ENCODE assay signal across 2 cellular contexts in the genomic region with DNA sequence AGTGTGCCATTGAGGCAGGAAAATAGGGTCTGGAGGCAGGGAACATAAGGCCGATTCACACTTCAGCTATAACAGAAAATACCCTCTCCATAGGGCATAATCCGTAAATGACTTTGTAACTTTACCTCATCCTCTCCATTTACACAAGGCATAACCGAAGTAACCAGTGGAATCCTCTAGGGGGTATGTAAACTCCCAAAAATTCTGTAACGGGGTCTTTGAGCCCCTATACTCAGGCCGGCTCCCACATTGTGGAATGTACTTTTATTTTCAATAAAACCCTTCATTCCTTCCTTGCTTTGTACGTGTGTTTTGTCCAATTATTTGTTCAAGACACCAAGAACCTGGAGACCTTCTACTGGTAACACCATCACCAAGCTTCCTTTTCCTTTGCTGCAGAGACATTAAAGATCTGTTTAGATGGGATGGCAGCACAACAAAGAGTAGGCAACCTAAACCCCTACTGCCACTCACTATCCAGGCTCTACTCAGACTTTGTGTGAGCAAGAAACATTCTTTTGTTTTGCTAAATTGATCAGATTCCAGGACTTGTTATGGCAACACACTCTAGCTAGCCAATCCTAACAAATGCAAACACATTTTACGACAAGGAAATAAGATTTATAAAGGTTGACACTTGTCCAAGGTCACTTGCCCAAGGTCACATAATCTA.
TF ChIP-seq lines count a peak whose summit lies in the region.

No MANE protein-coding gene starts in this region.

TF ChIP-seq in SK-N-SH, 30 proteins besides CTCF, POLR2A, EP300 and RAD21 (continued from another document):
- TF ChIP-seq, protein P1, sequence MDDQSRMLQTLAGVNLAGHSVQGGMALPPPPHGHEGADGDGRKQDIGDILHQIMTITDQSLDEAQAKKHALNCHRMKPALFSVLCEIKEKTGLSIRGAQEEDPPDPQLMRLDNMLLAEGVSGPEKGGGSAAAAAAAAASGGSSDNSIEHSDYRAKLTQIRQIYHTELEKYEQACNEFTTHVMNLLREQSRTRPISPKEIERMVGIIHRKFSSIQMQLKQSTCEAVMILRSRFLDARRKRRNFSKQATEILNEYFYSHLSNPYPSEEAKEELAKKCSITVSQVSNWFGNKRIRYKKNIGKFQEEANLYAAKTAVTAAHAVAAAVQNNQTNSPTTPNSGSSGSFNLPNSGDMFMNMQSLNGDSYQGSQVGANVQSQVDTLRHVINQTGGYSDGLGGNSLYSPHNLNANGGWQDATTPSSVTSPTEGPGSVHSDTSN (IDR thresholded peaks at IDR 0.05) = no peak
TF ChIP-seq in SK-N-SH: peak in this region for 0.

TF ChIP-seq in SK-N-SH treated with all-trans-retinoic acid at 6 μM for 48 hours, 23 proteins besides CTCF, POLR2A, EP300 and RAD21 (continued from another document):
- TF ChIP-seq, protein P2, sequence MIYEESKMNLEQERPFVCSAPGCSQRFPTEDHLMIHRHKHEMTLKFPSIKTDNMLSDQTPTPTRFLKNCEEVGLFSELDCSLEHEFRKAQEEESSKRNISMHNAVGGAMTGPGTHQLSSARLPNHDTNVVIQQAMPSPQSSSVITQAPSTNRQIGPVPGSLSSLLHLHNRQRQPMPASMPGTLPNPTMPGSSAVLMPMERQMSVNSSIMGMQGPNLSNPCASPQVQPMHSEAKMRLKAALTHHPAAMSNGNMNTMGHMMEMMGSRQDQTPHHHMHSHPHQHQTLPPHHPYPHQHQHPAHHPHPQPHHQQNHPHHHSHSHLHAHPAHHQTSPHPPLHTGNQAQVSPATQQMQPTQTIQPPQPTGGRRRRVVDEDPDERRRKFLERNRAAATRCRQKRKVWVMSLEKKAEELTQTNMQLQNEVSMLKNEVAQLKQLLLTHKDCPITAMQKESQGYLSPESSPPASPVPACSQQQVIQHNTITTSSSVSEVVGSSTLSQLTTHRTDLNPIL (CRISPR knock-in tag; IDR thresholded peaks at IDR 0.05; ENCODE audit: low read depth) = no peak
- no peak for TF ChIP-seq ZFP3 (CRISPR knock-in tag; IDR thresholded peaks at IDR 0.05)
- TF ChIP-seq, protein P3, sequence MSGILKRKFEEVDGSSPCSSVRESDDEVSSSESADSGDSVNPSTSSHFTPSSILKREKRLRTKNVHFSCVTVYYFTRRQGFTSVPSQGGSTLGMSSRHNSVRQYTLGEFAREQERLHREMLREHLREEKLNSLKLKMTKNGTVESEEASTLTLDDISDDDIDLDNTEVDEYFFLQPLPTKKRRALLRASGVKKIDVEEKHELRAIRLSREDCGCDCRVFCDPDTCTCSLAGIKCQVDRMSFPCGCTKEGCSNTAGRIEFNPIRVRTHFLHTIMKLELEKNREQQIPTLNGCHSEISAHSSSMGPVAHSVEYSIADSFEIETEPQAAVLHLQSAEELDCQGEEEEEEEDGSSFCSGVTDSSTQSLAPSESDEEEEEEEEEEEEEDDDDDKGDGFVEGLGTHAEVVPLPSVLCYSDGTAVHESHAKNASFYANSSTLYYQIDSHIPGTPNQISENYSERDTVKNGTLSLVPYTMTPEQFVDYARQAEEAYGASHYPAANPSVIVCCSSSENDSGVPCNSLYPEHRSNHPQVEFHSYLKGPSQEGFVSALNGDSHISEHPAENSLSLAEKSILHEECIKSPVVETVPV (CRISPR knock-in tag; IDR thresholded peaks at IDR 0.05) = no peak
- TF ChIP-seq ZNF565 (CRISPR knock-in tag; conservative IDR thresholded peaks at IDR 0.05; ENCODE audit: low read depth) = no peak
- no peak for TF ChIP-seq OSR1 (CRISPR knock-in tag; IDR thresholded peaks at IDR 0.05)
- TF ChIP-seq ESRRG (CRISPR knock-in tag; IDR thresholded peaks at IDR 0.05) = no peak
- TF ChIP-seq, protein P4, sequence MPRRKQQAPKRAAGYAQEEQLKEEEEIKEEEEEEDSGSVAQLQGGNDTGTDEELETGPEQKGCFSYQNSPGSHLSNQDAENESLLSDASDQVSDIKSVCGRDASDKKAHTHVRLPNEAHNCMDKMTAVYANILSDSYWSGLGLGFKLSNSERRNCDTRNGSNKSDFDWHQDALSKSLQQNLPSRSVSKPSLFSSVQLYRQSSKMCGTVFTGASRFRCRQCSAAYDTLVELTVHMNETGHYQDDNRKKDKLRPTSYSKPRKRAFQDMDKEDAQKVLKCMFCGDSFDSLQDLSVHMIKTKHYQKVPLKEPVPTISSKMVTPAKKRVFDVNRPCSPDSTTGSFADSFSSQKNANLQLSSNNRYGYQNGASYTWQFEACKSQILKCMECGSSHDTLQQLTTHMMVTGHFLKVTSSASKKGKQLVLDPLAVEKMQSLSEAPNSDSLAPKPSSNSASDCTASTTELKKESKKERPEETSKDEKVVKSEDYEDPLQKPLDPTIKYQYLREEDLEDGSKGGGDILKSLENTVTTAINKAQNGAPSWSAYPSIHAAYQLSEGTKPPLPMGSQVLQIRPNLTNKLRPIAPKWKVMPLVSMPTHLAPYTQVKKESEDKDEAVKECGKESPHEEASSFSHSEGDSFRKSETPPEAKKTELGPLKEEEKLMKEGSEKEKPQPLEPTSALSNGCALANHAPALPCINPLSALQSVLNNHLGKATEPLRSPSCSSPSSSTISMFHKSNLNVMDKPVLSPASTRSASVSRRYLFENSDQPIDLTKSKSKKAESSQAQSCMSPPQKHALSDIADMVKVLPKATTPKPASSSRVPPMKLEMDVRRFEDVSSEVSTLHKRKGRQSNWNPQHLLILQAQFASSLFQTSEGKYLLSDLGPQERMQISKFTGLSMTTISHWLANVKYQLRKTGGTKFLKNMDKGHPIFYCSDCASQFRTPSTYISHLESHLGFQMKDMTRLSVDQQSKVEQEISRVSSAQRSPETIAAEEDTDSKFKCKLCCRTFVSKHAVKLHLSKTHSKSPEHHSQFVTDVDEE (CRISPR knock-in tag; IDR thresholded peaks at IDR 0.05) = no peak
- TF ChIP-seq TCF4 (CRISPR knock-in tag; IDR thresholded peaks at IDR 0.05; ENCODE audit: borderline replicate concordance) = no peak
- TF ChIP-seq SNAI2 (CRISPR knock-in tag; IDR thresholded peaks at IDR 0.05) = no peak
